8 cellular contexts compared by ENCODE assay signal in the genomic region with DNA sequence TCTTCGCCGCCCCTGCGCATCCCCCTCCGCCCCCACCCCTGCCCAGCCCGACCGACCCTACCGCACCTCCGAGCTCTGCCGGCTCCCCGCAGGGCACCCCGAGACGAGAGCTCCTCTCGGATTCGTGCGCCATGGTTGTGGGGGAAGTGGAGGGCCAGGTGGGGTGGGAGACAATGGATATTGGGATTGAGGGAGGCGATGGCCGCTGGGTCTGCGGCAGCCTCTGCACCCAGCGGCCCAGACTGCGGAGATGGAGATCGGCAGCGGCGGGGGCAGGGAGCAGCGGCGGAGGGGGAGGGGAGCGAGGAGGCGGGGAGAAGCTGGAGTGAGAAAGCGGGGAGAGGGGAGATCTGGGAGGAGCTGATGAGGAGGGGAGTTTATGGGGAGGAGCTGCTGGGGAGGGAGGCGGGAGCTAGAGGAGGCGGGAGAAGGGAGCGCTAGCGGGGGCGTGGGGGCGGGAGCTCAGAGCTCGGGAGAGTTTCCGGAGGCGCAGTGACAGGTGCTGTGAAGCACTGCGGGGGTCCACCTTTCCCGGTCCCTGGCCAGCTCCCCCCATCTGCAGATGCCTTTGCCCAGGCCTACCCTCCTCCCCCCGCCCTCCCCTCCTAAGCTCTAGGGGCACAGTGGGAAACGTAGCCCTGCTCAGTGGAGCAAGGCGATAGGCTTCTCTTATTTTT. TPM values are rescaled to one million over a fixed set of nuclear protein-coding genes. Genes with fewer than 3 reads are reported as not detected.
DNase-seq lines count a peak whose midpoint lies in the region; ATAC-seq, FAIRE-seq and TF ChIP-seq lines count a peak whose summit lies in the region.

Gene SALL2 (minus strand): TSS at position 352 of the 677 bp plus-strand sequence. CDS start 219 bp downstream, at position 133.

- no peak for TF ChIP-seq CTCF in kidney (IDR thresholded peaks at IDR 0.05; ENCODE audit: borderline replicate concordance, extremely low read depth, insufficient read depth)

- H3K36me3 ChIP-seq in kidney (ENCODE audit: control insufficient read depth in 1 of 2, insufficient read depth in 2 of 2, low read length in 2 of 2): no peaks in the 10 kb centered on the region

- H3K9me3 ChIP-seq in kidney (ENCODE audit: control insufficient read depth in 1 of 2, low read length in 2 of 2): no peaks in the 10 kb centered on the region

- peak within 1 kb of the TSS; percentile 49 to 73 for H3K9ac ChIP-seq in kidney (ENCODE audit: low read length in 2 of 2)

- no peak for FAIRE-seq in kidney (lab: Jason Lieb, UNC)

- peak within 1 kb of the TSS; percentile 62 to 78 for H3K4me3 ChIP-seq in kidney (ENCODE audit: low read length in 2 of 2)

- peak; percentile 72 for ATAC-seq in GM18502 (IDR thresholded peaks at IDR 0.05; ENCODE audit: poor library complexity, unreplicated experiment)
- peak; percentile 75 to 84 for ATAC-seq in activated CD4-positive, CD25-positive, alpha-beta regulatory T cell treated with anti-CD3 and anti-CD28 coated beads, Interleukin-2, amount 50 U/mL, for 24 hours
- no peak for ATAC-seq in GM18858 (IDR thresholded peaks at IDR 0.05; ENCODE audit: unreplicated experiment)

- H3K4me1 ChIP-seq in kidney (ENCODE audit: control insufficient read depth in 1 of 2, insufficient read depth in 1 of 2, low read depth in 1 of 2, low read length in 2 of 2): no peaks in the 10 kb centered on the region

- H3K27ac ChIP-seq in kidney (ENCODE audit: low read depth in 2 of 2, low read length in 2 of 2): no peak within 1 kb of the TSS

- intact Hi-C loops in kidney (cut with DNase I): no loop called here

- DNase-seq in NCI-H1694 treated with DMSO at 0.1 percent for 48 hours (lab: John Stamatoyannopoulos, UW) (peak; percentile 84), cerebellar cortex (ENCODE audit: low spot score) (peak; percentile 95), kidney (peak; percentile 88), GOT3 (lab: John Stamatoyannopoulos, UW) (no peak)
- peak; percentile 52 to 70 (median 63) for DNase-seq in stimulated activated CD4-positive, alpha-beta T cell treated with anti-CD3 and anti-CD28 coated beads, Interleukin-12 subunit alpha, Interleukin-12 subunit beta, amount 100 ng/mL, for 48 hours (ENCODE audit: low read depth in 2 of 3, low spot score in 1 of 3)

RNA-seq across cellular contexts. Expression of gene SALL2, which starts in this region (rescaled TPM):
- 8.8 TPM for total RNA-seq in kidney
- 5.5 TPM for polyA plus RNA-seq in kidney (ENCODE audit: insufficient read depth, low read depth, low replicate concordance)
